ENCODE assay signal across 2 cellular contexts in the genomic region with DNA sequence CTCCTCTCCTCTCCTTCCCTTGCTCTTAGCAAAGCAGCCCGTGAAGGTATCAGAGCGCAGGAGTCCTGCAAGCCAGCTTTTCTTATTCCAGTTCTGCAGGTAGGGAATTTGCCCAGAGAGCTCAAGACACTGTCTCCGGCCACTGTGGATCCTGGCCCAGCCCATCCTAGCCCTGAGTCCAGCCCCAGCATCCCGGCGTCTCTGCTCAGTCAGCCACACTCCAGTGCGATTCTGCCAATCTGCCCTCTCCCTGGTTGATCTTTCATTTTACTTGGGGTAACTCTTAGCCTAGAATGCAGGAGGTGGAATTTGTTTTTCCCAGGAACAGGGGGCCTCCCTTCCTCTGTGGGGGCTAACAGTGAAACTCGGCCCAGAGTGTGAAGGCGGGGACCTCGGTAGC.
TF ChIP-seq lines count a peak whose summit lies in the region.

No MANE protein-coding gene starts in this region.

TF ChIP-seq in GM23338, 12 proteins besides CTCF, POLR2A, EP300 and RAD21 (continues in another document):
- TF ChIP-seq ZNF114 (CRISPR knock-in tag; IDR thresholded peaks at IDR 0.05) (no peak), EZH2phosphoT487 (IDR thresholded peaks at IDR 0.05; ENCODE audit: unreplicated experiment) (no peak), POLR2AphosphoS5 (IDR thresholded peaks at IDR 0.05; ENCODE audit: low read depth) (no peak), ZNF331 (CRISPR knock-in tag; IDR thresholded peaks at IDR 0.05; ENCODE audit: low read depth) (no peak), STAT1 (IDR thresholded peaks at IDR 0.05; ENCODE audit: unreplicated experiment) (no peak), JUNB (IDR thresholded peaks at IDR 0.05; ENCODE audit: unreplicated experiment) (no peak), NANOG (IDR thresholded peaks at IDR 0.05; ENCODE audit: borderline replicate concordance) (no peak), EZH2 (IDR thresholded peaks at IDR 0.05; ENCODE audit: low read depth, unreplicated experiment) (no peak)
- TF ChIP-seq, protein P1, sequence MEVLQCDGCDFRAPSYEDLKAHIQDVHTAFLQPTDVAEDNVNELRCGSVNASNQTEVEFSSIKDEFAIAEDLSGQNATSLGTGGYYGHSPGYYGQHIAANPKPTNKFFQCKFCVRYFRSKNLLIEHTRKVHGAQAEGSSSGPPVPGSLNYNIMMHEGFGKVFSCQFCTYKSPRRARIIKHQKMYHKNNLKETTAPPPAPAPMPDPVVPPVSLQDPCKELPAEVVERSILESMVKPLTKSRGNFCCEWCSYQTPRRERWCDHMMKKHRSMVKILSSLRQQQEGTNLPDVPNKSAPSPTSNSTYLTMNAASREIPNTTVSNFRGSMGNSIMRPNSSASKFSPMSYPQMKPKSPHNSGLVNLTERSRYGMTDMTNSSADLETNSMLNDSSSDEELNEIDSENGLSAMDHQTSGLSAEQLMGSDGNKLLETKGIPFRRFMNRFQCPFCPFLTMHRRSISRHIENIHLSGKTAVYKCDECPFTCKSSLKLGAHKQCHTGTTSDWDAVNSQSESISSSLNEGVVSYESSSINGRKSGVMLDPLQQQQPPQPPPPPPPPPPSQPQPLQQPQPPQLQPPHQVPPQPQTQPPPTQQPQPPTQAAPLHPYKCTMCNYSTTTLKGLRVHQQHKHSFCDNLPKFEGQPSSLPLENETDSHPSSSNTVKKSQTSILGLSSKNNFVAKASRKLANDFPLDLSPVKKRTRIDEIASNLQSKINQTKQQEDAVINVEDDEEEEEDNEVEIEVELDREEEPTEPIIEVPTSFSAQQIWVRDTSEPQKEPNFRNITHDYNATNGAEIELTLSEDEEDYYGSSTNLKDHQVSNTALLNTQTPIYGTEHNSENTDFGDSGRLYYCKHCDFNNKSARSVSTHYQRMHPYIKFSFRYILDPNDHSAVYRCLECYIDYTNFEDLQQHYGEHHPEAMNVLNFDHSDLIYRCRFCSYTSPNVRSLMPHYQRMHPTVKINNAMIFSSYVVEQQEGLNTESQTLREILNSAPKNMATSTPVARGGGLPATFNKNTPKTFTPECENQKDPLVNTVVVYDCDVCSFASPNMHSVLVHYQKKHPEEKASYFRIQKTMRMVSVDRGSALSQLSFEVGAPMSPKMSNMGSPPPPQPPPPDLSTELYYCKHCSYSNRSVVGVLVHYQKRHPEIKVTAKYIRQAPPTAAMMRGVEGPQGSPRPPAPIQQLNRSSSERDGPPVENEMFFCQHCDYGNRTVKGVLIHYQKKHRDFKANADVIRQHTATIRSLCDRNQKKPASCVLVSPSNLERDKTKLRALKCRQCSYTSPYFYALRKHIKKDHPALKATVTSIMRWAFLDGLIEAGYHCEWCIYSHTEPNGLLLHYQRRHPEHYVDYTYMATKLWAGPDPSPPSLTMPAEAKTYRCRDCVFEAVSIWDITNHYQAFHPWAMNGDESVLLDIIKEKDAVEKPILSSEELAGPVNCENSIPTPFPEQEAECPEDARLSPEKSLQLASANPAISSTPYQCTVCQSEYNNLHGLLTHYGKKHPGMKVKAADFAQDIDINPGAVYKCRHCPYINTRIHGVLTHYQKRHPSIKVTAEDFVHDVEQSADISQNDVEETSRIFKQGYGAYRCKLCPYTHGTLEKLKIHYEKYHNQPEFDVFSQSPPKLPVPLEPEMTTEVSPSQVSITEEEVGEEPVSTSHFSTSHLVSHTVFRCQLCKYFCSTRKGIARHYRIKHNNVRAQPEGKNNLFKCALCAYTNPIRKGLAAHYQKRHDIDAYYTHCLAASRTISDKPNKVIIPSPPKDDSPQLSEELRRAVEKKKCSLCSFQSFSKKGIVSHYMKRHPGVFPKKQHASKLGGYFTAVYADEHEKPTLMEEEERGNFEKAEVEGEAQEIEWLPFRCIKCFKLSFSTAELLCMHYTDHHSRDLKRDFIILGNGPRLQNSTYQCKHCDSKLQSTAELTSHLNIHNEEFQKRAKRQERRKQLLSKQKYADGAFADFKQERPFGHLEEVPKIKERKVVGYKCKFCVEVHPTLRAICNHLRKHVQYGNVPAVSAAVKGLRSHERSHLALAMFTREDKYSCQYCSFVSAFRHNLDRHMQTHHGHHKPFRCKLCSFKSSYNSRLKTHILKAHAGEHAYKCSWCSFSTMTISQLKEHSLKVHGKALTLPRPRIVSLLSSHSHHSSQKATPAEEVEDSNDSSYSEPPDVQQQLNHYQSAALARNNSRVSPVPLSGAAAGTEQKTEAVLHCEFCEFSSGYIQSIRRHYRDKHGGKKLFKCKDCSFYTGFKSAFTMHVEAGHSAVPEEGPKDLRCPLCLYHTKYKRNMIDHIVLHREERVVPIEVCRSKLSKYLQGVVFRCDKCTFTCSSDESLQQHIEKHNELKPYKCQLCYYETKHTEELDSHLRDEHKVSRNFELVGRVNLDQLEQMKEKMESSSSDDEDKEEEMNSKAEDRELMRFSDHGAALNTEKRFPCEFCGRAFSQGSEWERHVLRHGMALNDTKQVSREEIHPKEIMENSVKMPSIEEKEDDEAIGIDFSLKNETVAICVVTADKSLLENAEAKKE (CRISPR knock-in tag; IDR thresholded peaks at IDR 0.05), result no peak
- TF ChIP-seq, protein P2, sequence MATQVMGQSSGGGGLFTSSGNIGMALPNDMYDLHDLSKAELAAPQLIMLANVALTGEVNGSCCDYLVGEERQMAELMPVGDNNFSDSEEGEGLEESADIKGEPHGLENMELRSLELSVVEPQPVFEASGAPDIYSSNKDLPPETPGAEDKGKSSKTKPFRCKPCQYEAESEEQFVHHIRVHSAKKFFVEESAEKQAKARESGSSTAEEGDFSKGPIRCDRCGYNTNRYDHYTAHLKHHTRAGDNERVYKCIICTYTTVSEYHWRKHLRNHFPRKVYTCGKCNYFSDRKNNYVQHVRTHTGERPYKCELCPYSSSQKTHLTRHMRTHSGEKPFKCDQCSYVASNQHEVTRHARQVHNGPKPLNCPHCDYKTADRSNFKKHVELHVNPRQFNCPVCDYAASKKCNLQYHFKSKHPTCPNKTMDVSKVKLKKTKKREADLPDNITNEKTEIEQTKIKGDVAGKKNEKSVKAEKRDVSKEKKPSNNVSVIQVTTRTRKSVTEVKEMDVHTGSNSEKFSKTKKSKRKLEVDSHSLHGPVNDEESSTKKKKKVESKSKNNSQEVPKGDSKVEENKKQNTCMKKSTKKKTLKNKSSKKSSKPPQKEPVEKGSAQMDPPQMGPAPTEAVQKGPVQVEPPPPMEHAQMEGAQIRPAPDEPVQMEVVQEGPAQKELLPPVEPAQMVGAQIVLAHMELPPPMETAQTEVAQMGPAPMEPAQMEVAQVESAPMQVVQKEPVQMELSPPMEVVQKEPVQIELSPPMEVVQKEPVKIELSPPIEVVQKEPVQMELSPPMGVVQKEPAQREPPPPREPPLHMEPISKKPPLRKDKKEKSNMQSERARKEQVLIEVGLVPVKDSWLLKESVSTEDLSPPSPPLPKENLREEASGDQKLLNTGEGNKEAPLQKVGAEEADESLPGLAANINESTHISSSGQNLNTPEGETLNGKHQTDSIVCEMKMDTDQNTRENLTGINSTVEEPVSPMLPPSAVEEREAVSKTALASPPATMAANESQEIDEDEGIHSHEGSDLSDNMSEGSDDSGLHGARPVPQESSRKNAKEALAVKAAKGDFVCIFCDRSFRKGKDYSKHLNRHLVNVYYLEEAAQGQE (IDR thresholded peaks at IDR 0.05; ENCODE audit: unreplicated experiment), result no peak

TF ChIP-seq in K562, 482 proteins besides CTCF, POLR2A, EP300 and RAD21:
- TF ChIP-seq SIN3A (IDR thresholded peaks at IDR 0.05; ENCODE audit: borderline replicate concordance in 2 of 2, control insufficient read depth in 1 of 2, low read depth in 2 of 2, low read length in 2 of 2) (no peak), SP1 (CRISPR knock-in tag; IDR thresholded peaks at IDR 0.05) (0 out of 2 replicates have a peak, but pooled peaks have one; percentile 1), KAT7 (CRISPR knock-in tag; IDR thresholded peaks at IDR 0.05; ENCODE audit: borderline replicate concordance) (peak; percentile 68; the same call in 1 of the 2 replicates)
- TF ChIP-seq, protein P3, sequence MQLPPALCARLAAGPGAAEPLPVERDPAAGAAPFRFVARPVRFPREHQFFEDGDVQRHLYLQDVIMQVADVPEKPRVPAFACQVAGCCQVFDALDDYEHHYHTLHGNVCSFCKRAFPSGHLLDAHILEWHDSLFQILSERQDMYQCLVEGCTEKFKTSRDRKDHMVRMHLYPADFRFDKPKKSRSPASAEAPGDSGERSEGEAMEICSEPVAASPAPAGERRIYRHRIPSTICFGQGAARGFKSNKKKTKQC (CRISPR knock-in tag; IDR thresholded peaks at IDR 0.05), result 0 out of 2 replicates have a peak, but pooled peaks have one; percentile 24
